In the genomic region with DNA sequence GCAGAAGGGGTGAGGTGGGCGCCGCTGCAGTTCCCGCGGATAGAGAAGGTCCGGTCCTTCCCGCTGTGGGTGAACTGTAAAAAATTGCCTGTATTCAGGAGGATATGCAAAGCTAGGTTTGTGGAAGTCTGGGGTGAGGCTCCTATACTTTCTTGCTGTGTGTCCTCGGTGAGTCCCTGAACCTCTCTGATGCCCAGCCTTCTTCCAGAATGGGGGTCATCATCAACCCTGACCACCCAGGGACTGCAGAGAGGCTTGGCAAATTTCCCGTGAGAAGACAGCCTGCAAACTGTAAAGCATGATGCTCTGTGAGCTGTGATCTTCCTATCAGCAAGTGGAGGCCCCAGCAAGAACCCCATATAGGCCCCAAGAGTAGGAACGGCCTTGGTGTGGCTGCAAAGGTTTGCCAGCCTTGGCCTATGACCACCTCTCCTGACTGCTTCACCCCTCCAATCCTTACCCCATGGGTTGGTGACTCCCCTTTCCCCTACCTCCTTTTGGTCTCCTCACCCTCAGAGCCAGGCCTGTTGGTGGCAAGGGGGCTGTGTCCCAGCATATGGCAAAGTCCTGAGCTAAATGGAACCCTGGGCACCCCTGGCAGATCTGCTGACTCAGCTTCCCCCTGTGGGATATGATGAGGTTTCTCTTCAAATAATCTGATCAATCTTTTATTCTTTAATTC, we compare ENCODE assay signal across 1 cellular context.
A peak's percentile ranks its signal among the peaks of the same experiment; 100 is the strongest.
TF ChIP-seq lines count a peak whose summit lies in the region.

No MANE protein-coding gene starts in this region.

TF ChIP-seq in GM12878, 131 proteins besides CTCF, POLR2A, EP300 and RAD21 (continued from another document):
- TF ChIP-seq, protein P1, sequence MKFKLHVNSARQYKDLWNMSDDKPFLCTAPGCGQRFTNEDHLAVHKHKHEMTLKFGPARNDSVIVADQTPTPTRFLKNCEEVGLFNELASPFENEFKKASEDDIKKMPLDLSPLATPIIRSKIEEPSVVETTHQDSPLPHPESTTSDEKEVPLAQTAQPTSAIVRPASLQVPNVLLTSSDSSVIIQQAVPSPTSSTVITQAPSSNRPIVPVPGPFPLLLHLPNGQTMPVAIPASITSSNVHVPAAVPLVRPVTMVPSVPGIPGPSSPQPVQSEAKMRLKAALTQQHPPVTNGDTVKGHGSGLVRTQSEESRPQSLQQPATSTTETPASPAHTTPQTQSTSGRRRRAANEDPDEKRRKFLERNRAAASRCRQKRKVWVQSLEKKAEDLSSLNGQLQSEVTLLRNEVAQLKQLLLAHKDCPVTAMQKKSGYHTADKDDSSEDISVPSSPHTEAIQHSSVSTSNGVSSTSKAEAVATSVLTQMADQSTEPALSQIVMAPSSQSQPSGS (IDR thresholded peaks at IDR 0.05; ENCODE audit: low read length), result no peak
- no peak for TF ChIP-seq SUPT20H (IDR thresholded peaks at IDR 0.05; ENCODE audit: borderline replicate concordance, control insufficient read depth, low read depth, low read length)
- no peak for TF ChIP-seq NFYA (IDR thresholded peaks at IDR 0.05; ENCODE audit: borderline replicate concordance, low read depth, low read length)
- TF ChIP-seq NFXL1 (IDR thresholded peaks at IDR 0.05; ENCODE audit: borderline replicate concordance), result peak; percentile 81; the same call in 1 of the 2 replicates
- no peak for TF ChIP-seq TAF1 (IDR thresholded peaks at IDR 0.05; ENCODE audit: borderline replicate concordance, low read depth, low read length)
- TF ChIP-seq, protein P2, sequence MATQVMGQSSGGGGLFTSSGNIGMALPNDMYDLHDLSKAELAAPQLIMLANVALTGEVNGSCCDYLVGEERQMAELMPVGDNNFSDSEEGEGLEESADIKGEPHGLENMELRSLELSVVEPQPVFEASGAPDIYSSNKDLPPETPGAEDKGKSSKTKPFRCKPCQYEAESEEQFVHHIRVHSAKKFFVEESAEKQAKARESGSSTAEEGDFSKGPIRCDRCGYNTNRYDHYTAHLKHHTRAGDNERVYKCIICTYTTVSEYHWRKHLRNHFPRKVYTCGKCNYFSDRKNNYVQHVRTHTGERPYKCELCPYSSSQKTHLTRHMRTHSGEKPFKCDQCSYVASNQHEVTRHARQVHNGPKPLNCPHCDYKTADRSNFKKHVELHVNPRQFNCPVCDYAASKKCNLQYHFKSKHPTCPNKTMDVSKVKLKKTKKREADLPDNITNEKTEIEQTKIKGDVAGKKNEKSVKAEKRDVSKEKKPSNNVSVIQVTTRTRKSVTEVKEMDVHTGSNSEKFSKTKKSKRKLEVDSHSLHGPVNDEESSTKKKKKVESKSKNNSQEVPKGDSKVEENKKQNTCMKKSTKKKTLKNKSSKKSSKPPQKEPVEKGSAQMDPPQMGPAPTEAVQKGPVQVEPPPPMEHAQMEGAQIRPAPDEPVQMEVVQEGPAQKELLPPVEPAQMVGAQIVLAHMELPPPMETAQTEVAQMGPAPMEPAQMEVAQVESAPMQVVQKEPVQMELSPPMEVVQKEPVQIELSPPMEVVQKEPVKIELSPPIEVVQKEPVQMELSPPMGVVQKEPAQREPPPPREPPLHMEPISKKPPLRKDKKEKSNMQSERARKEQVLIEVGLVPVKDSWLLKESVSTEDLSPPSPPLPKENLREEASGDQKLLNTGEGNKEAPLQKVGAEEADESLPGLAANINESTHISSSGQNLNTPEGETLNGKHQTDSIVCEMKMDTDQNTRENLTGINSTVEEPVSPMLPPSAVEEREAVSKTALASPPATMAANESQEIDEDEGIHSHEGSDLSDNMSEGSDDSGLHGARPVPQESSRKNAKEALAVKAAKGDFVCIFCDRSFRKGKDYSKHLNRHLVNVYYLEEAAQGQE (IDR thresholded peaks at IDR 0.05; ENCODE audit: low read depth, low read length), result no peak
TF ChIP-seq in GM12878: peak in this region for 2.
